Comparison of ENCODE assay signal across 1 cellular context in genomic region chrX:153699784-153700371, GRCh38.
TF ChIP-seq lines count a peak whose summit lies in the region.

No MANE protein-coding gene starts in this region.

TF ChIP-seq in HEK293, 187 proteins besides CTCF, POLR2A, EP300 and RAD21:
- 0 out of 2 replicates have a peak, but pooled peaks have one; percentile 8 for TF ChIP-seq ZIC2 (tag by site-specific recombination; IDR thresholded peaks at IDR 0.05)
TF ChIP-seq in HEK293: peak in this region for 1; not testable (repeated sequence) for 186.
